In the genomic region with DNA sequence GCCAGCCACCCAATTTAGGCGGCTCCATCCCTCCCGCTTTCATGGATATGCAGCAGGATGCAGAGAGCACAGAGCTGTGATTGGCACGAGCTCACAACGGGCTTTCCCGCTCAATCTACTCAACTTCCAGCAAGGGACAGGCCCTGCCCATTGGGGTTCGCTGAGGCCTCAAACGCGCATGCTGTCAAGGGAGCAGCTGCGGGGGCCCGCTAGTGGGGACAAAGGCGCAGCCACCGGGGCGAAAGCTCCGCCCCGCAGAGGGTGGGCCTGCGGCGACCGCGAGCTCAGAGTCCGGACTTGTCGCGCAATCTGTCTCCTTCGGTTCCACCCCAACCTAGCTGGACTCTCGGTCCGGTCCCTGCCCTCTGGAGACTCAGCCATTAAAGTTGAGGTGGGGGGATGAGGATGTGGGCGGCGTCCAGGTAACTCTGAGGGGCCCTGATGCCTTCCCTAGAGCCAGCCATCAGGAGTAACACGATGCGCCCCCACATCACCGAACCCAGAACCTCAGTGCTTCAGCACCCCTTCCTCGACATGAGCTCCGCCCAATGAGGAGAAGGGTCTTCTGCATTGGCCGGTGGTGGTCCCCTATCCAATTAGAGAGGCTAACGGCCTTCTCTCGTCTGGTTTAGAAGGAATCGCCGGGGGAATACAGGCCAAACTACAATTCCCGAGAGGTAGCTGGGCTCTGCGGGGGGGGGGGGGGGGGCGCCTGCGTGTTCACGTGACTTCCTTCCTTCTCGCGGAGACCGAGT, we compare ENCODE assay signal across 8 cellular contexts. TPM values are rescaled to one million over a fixed set of nuclear protein-coding genes. Genes with fewer than 3 reads are reported as not detected.
DNase-seq lines count a peak whose midpoint lies in the region; ATAC-seq and TF ChIP-seq lines count a peak whose summit lies in the region.

No MANE protein-coding gene starts in this region.

- ATAC-seq in GM21825 (IDR thresholded peaks at IDR 0.05; ENCODE audit: unreplicated experiment): peak; percentile 54

- peak overlapping the region; percentile 89 for H3K4me2 ChIP-seq in osteoblast (ENCODE audit: insufficient read depth, low read length)

- peak overlapping the region; percentile 88 for H2AFZ ChIP-seq in osteoblast (ENCODE audit: low read length)

- peaks cover 9% of the 10 kb centered on the region for H4K20me1 ChIP-seq in osteoblast (ENCODE audit: insufficient read depth, low read length)

- H3K27ac Mint-ChIP-seq in activated naive CD4-positive, alpha-beta T cell treated with anti-CD3 and anti-CD28 coated beads, Interleukin-2, amount 50 U/mL, for 24 hours: peak overlapping the region; percentile 92

- H3K27me3 Mint-ChIP-seq in activated naive CD4-positive, alpha-beta T cell treated with anti-CD3 and anti-CD28 coated beads, Interleukin-2, amount 50 U/mL, for 24 hours: no peaks in the 10 kb centered on the region

- peak overlapping the region; percentile 11; the same call in 1 of the 2 replicates for H3K4me3 ChIP-seq in LNCaP clone FGC (ENCODE audit: low read depth, low read length)
- peak overlapping the region; percentile 73 for H3K4me3 ChIP-seq in osteoblast (ENCODE audit: insufficient read depth, low read length)
- H3K4me3 ChIP-seq in thymus (ENCODE audit: low read length): peak overlapping the region; percentile 64

- intact Hi-C loops in head of caudate nucleus (cut with DNase I): loop anchor here (5.0 to 10.0 kb wide), 2 partner anchors 153 to 230 kb away; a partner anchor contains a TSS

- peak; percentile 88 for DNase-seq in EL
- DNase-seq in LNCaP clone FGC (ENCODE audit: low read depth): no peak
- DNase-seq in SK-MEL-5 (ENCODE audit: low read depth, low spot score): peak; percentile 29
- DNase-seq in head of caudate nucleus: peak; percentile 85 to 98 (median 95)
- peak; percentile 98 for DNase-seq in osteoblast (ENCODE audit: insufficient read length, low spot score, missing footprints)

- peaks cover 2% of the 10 kb centered on the region for H3K36me3 Mint-ChIP-seq in activated naive CD4-positive, alpha-beta T cell treated with anti-CD3 and anti-CD28 coated beads, Interleukin-2, amount 50 U/mL, for 24 hours

- peaks cover 38% of the 10 kb centered on the region for H3K79me2 ChIP-seq in osteoblast (ENCODE audit: insufficient read depth, low read length)

- peaks cover 68% of the 10 kb centered on the region for H3K4me1 Mint-ChIP-seq in activated naive CD4-positive, alpha-beta T cell treated with anti-CD3 and anti-CD28 coated beads, Interleukin-2, amount 50 U/mL, for 24 hours

- no peak for TF ChIP-seq CTCF in LNCaP clone FGC (IDR thresholded peaks at IDR 0.05; ENCODE audit: control insufficient read depth, extremely low read depth, insufficient read depth)
- no peak for TF ChIP-seq CTCF in osteoblast (IDR thresholded peaks at IDR 0.05; ENCODE audit: extremely low read depth, low read depth, low read length)

- no peaks in the 10 kb centered on the region for H3K27me3 ChIP-seq in osteoblast (ENCODE audit: insufficient read depth, low read length)
- no peaks in the 10 kb centered on the region for H3K27me3 ChIP-seq in thymus (ENCODE audit: control insufficient read depth, insufficient read depth)

- H3K36me3 ChIP-seq in osteoblast (ENCODE audit: insufficient read depth, low read length): no peaks in the 10 kb centered on the region
- no peaks in the 10 kb centered on the region for H3K36me3 ChIP-seq in thymus (ENCODE audit: control insufficient read depth, insufficient read depth)

- peaks cover 39% of the 10 kb centered on the region for H3K4me1 ChIP-seq in osteoblast (ENCODE audit: insufficient read depth, low read length)
- peaks cover 37% of the 10 kb centered on the region for H3K4me1 ChIP-seq in thymus (ENCODE audit: control insufficient read depth, insufficient read depth, low read length)

- no peaks in the 10 kb centered on the region for H3K9me3 ChIP-seq in osteoblast (ENCODE audit: low read depth, low read length)
- no peaks in the 10 kb centered on the region for H3K9me3 ChIP-seq in thymus (ENCODE audit: control insufficient read depth)

- peak overlapping the region; percentile 90 for H3K4me3 Mint-ChIP-seq in activated naive CD4-positive, alpha-beta T cell treated with anti-CD3 and anti-CD28 coated beads, Interleukin-2, amount 50 U/mL, for 24 hours

- in situ Hi-C loops in SK-MEL-5 (cut with HindIII; ENCODE audit: low pct_unique_long_range_greater_than_20kb, low sequenced_read_pairs): no loop called here

- no peaks in the 10 kb centered on the region for H3K9me3 Mint-ChIP-seq in activated naive CD4-positive, alpha-beta T cell treated with anti-CD3 and anti-CD28 coated beads, Interleukin-2, amount 50 U/mL, for 24 hours

- H3K27ac ChIP-seq in osteoblast (ENCODE audit: low read depth, low read length) (peak overlapping the region; percentile 62), thymus (ENCODE audit: low read depth) (peak overlapping the region; percentile 87)

- under 1% methylated on average over 45 of the region's 45 CpGs for WGBS in thymus

RNA-seq across cellular contexts. Expression of a gene that starts 0.5 kb away (rescaled TPM):
- 13.8 and 16.6 TPM in 2 replicates for total RNA-seq in SK-MEL-5 (2014; rRNA removed; shearing (Covaris generic))
- 8.3 and 15.5 TPM in 2 replicates for polyA plus RNA-seq in SK-MEL-5 (2015; cell fraction: cytosol; rRNA removed)
- polyA plus RNA-seq in SK-MEL-5 (2015; cell fraction: nucleus; rRNA removed): 9.2 and 10.9 TPM in 2 replicates
- total RNA-seq in osteoblast: 36.2 and 43.9 TPM in 2 replicates
- polyA plus RNA-seq in thymus: 37.4 TPM

Comparison
In these comparisons a context has a peak if more than half of its experiments do, and no peak if none do; other contexts are left out.
1. H3K4me3 ChIP-seq: peak in every context shown above with its lines; median percentile 73 in osteoblast; 64 in thymus; 11 in LNCaP clone FGC.